In the genomic region with DNA sequence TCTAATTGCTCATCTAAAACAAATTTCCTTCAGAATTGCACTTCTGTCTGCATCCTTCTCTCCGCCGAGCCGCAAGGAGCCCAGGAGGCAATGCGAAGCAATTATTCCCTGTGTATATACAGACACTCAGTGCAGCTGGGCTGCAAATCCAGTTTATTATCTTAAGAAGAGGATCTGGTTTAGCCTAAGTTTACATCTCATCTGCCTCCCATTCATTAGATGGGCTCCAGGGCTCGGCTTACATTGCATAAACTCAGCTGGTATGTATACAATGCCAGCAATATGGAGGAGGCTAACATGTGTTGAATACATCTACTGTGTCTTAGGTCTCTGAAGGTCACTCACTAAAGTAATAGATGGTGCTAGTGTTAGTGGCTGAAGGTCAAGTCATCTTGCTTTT, we compare ENCODE assay signal across 21 cellular contexts.
DNase-seq lines count a peak whose midpoint lies in the region; ATAC-seq and TF ChIP-seq lines count a peak whose summit lies in the region.
"Had no signal": no experiment of that assay in that cellular context is flagged by ENCODE, and none has a peak within 500 bp of the region (broad histone marks: within the 10 kb centered on the region; RNA-seq: fewer than 3 reads in every experiment).

No MANE protein-coding gene starts in this region.

- peak; percentile 4 for DNase-seq in NCI-H748 (lab: John Stamatoyannopoulos, UW; ENCODE audit: unreplicated experiment)
- no peak for DNase-seq in NCI-H748 treated with DMSO at 0.1 percent for 48 hours (lab: John Stamatoyannopoulos, UW)
- DNase-seq in SK-MEL-5 (ENCODE audit: low read depth, low spot score), result peak; percentile 20
- peak; percentile 44 for DNase-seq in hepatocyte (ENCODE audit: low spot score)
- no peak for DNase-seq in T-cell
- DNase-seq in T-helper 17 cell, result no peak
- no peak for DNase-seq in middle frontal gyrus (ENCODE audit: extremely low spot score, low spot score)
- DNase-seq in left ventricle myocardium superior, result no peak
- DNase-seq: DMS79, MG63, NCI-H1092, NCI-H1436, NCI-H2029, NCI-H510A, OCI-M1, SW 1271 had no signal

- peak overlapping the region; percentile 79 for H3K27ac ChIP-seq in hepatocyte
- H3K27ac ChIP-seq: SK-N-MC had no signal

- H4K20me1 ChIP-seq in hepatocyte (ENCODE audit: insufficient read depth, poor library complexity, severe bottlenecking), result no peaks in the 10 kb centered on the region

- 57% methylated on average over 5 of the region's 5 CpGs for WGBS in hepatocyte (ENCODE audit: low lambda C conversion rate, missing lambda C conversion rate)

- no peak for TF ChIP-seq CTCF in hepatocyte (IDR thresholded peaks at IDR 0.05; ENCODE audit: poor library complexity)

- intact Hi-C loops in left ventricle myocardium superior (cut with micrococcal nuclease), result no loop called here

- H3K4me1 ChIP-seq in hepatocyte (ENCODE audit: insufficient read depth), result peaks cover 20% of the 10 kb centered on the region

- H3K9me2 ChIP-seq in hepatocyte (replicated peaks; ENCODE audit: insufficient read depth), result no peaks in the 10 kb centered on the region

- H3K27me3 Mint-ChIP-seq in T-cell (no peaks in the 10 kb centered on the region), T-helper 17 cell (no peaks in the 10 kb centered on the region)
- H3K27me3 Mint-ChIP-seq: B cell had no signal

- H3K9me3 ChIP-seq in hepatocyte (ENCODE audit: low read depth) (no peaks in the 10 kb centered on the region), T-helper 17 cell (ENCODE audit: control insufficient read depth, low read length, poor library complexity, severe bottlenecking) (no peaks in the 10 kb centered on the region)
- H3K9me3 ChIP-seq: MG63 had no signal

- peaks cover 0 to 2% (median 0%) of the 10 kb centered on the region in 3 donors for H3K9me3 Mint-ChIP-seq in T-cell

- CTCF ChIA-PET in T-cell (lab: Charles Lee), result no interaction called here

- H3K4me1 Mint-ChIP-seq in T-cell, result no peaks in the 10 kb centered on the region
- H3K4me1 Mint-ChIP-seq in T-helper 17 cell, result no peaks in the 10 kb centered on the region
- H3K4me1 Mint-ChIP-seq: B cell, CD14-positive monocyte had no signal

- no peaks in the 10 kb centered on the region for H3K36me3 ChIP-seq in hepatocyte (replicated peaks; ENCODE audit: insufficient read depth, low read depth)
- H3K36me3 ChIP-seq: MG63 had no signal

- H3K27me3 ChIP-seq in hepatocyte, result no peaks in the 10 kb centered on the region
- H3K27me3 ChIP-seq: MG63 had no signal

- H3K4me3 ChIP-seq in hepatocyte, result no peak overlapping the region
- H3K4me3 ChIP-seq: K562, MG63, SK-N-MC had no signal

- H3K4me3 Mint-ChIP-seq in T-cell (no peak overlapping the region), T-helper 17 cell (no peak overlapping the region)
- H3K4me3 Mint-ChIP-seq: B cell, CD14-positive monocyte had no signal

- no peaks in the 10 kb centered on the region for H3K79me2 ChIP-seq in hepatocyte

- ATAC-seq in T-cell (replicated peaks in 1 of 4), result no peak
- ATAC-seq in T-helper 17 cell, result no peak
- no peak for ATAC-seq in left ventricle myocardium superior
- ATAC-seq: K562, Right ventricle myocardium inferior had no signal

- H3K4me2 ChIP-seq in hepatocyte, result no peak overlapping the region

- H3K36me3 Mint-ChIP-seq in T-cell, result no peaks in the 10 kb centered on the region
- no peaks in the 10 kb centered on the region for H3K36me3 Mint-ChIP-seq in T-helper 17 cell (ENCODE audit: low read depth)
- H3K36me3 Mint-ChIP-seq: CD14-positive monocyte had no signal

- POLR2A ChIA-PET in T-cell (lab: Charles Lee), result no interaction called here

- H3K27ac Mint-ChIP-seq in T-cell, result no peak overlapping the region
- H3K27ac Mint-ChIP-seq in T-helper 17 cell, result no peak overlapping the region
- H3K27ac Mint-ChIP-seq: B cell, CD14-positive monocyte had no signal

- in situ Hi-C loops in SK-MEL-5 (cut with HindIII; ENCODE audit: low pct_unique_long_range_greater_than_20kb, low sequenced_read_pairs), result no loop called here

- no peak overlapping the region for H2AFZ ChIP-seq in hepatocyte

Comparison
In these comparisons a context has a peak if more than half of its experiments do, and no peak if none do; other contexts are left out.
1. DNase-seq: peak in NCI-H748 (single experiment), SK-MEL-5 (single experiment) and hepatocyte (single experiment); none in NCI-H748 treated with DMSO at 0.1 percent for 48 hours (single experiment), T-cell (0 of 34), T-helper 17 cell (0 of 3), middle frontal gyrus (single experiment) and left ventricle myocardium superior (single experiment).